ENCODE assay signal across 16 cellular contexts in the genomic region with DNA sequence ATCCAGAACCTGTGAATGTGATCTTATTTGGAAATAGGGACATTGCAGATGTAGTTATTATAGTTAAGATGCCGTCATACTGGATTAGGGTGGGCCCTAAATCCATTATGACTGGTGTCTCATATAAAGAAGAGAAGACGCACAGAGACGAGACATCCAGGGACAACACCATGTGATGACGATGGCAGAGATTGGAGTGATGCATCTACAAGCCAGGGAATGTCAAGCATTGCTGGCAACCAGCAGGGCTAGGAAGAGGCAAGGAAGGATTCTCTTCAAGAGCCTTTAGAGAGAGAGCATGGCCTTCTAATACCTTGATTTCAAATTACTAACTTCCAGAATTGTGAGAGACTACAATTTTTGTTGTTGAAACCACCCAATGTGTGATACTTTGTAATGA.
A peak's percentile ranks its signal among the peaks of the same experiment; 100 is the strongest.
DNase-seq lines count a peak whose midpoint lies in the region; ATAC-seq and TF ChIP-seq lines count a peak whose summit lies in the region.
"Had no signal": no experiment of that assay in that cellular context is flagged by ENCODE, and none has a peak within 500 bp of the region (broad histone marks: within the 10 kb centered on the region; RNA-seq: fewer than 3 reads in every experiment).

No MANE protein-coding gene starts in this region.

- peaks cover 14% of the 10 kb centered on the region; the same call in 1 of the 2 replicates for H3K9me2 ChIP-seq in GM23338 (ENCODE audit: insufficient read depth)

- H3K4me1 Mint-ChIP-seq in CD8-positive, alpha-beta T cell (ENCODE audit: low read depth): no peaks in the 10 kb centered on the region
- H3K4me1 Mint-ChIP-seq in GM23338: peaks cover 9% of the 10 kb centered on the region
- H3K4me1 Mint-ChIP-seq: B cell; CD4-positive, CD25-positive, alpha-beta regulatory T cell; CD8-positive, alpha-beta memory T cell had no signal

- H3K9me3 ChIP-seq in CD8-positive, alpha-beta T cell (ENCODE audit: low read length): no peaks in the 10 kb centered on the region
- no peaks in the 10 kb centered on the region for H3K9me3 ChIP-seq in gastrocnemius medialis
- H3K9me3 ChIP-seq: BLaER1 had no signal

- H3K36me3 ChIP-seq in CD8-positive, alpha-beta T cell (ENCODE audit: insufficient read depth, low read length): no peaks in the 10 kb centered on the region
- no peaks in the 10 kb centered on the region for H3K36me3 ChIP-seq in GM23338 (ENCODE audit: insufficient read depth)
- no peaks in the 10 kb centered on the region for H3K36me3 ChIP-seq in gastrocnemius medialis
- H3K36me3 ChIP-seq: BLaER1 had no signal

- CTCF ChIA-PET in CD8-positive, alpha-beta T cell (lab: Charles Lee): interaction anchor here (1.0 kb wide), 1 partner anchor 28 kb away, joined by 3 read pairs; no protein-coding TSS in a partner anchor

- POLR2A ChIA-PET in CD8-positive, alpha-beta T cell (lab: Charles Lee): interaction anchor here (0.9 kb wide), 1 partner anchor 15 kb away, joined by 3 read pairs; no protein-coding TSS in a partner anchor

- intact Hi-C loops in CD8-positive, alpha-beta T cell (cut with DNase I, micrococcal nuclease): no loop called here
- intact Hi-C loops in gastrocnemius medialis (cut with DNase I; ENCODE audit: low total_unique reads): no loop called here
- intact Hi-C loops in head of caudate nucleus (cut with DNase I): no loop called here

- no peak for ATAC-seq in CD8-positive, alpha-beta T cell
- ATAC-seq in GM23338 (no peak), gastrocnemius medialis (no peak), HG03565 (IDR thresholded peaks at IDR 0.05; ENCODE audit: unreplicated experiment) (no peak)

- no peaks in the 10 kb centered on the region for H3K27me3 Mint-ChIP-seq in CD8-positive, alpha-beta T cell (ENCODE audit: low read depth)
- H3K27me3 Mint-ChIP-seq in GM23338 (ENCODE audit: insufficient read depth, low read depth, poor library complexity): peaks cover 1% of the 10 kb centered on the region
- H3K27me3 Mint-ChIP-seq: B cell; CD4-positive, CD25-positive, alpha-beta regulatory T cell had no signal

- no peaks in the 10 kb centered on the region for H3K36me3 Mint-ChIP-seq in CD8-positive, alpha-beta T cell
- no peaks in the 10 kb centered on the region for H3K36me3 Mint-ChIP-seq in GM23338 (ENCODE audit: low read depth)
- H3K36me3 Mint-ChIP-seq: CD4-positive, CD25-positive, alpha-beta regulatory T cell had no signal

- no peaks in the 10 kb centered on the region for H3K27me3 ChIP-seq in CD8-positive, alpha-beta T cell (ENCODE audit: insufficient read depth, low read length)
- H3K27me3 ChIP-seq in GM23338 (ENCODE audit: insufficient read depth) (no peaks in the 10 kb centered on the region), gastrocnemius medialis (no peaks in the 10 kb centered on the region)
- H3K27me3 ChIP-seq: BLaER1 had no signal

- H3K4me1 ChIP-seq in CD8-positive, alpha-beta T cell (ENCODE audit: insufficient read depth, low read length): no peaks in the 10 kb centered on the region
- H3K4me1 ChIP-seq in GM23338 (ENCODE audit: insufficient read depth) (peaks cover 10% of the 10 kb centered on the region), gastrocnemius medialis (peaks cover 11 to 25% of the 10 kb centered on the region in 2 donors)
- H3K4me1 ChIP-seq: BLaER1 had no signal

- no peak for TF ChIP-seq POLR2A in gastrocnemius medialis (IDR thresholded peaks at IDR 0.05)

- H3K4me3 Mint-ChIP-seq in CD8-positive, alpha-beta T cell: no peak overlapping the region
- no peak overlapping the region for H3K4me3 Mint-ChIP-seq in GM23338
- H3K4me3 Mint-ChIP-seq: B cell; CD8-positive, alpha-beta memory T cell; H9 had no signal

- H4K20me1 ChIP-seq in GM23338 (replicated peaks; ENCODE audit: insufficient read depth): no peaks in the 10 kb centered on the region
- H4K20me1 ChIP-seq: BLaER1 had no signal

- no peak for DNase-seq in CD8-positive, alpha-beta T cell
- DNase-seq in GM23338 (ENCODE audit: low spot score): no peak
- no peak for DNase-seq in gastrocnemius medialis
- DNase-seq in head of caudate nucleus: no peak
- DNase-seq in UCSD-AML1 (lab: John Stamatoyannopoulos, UW; ENCODE audit: unreplicated experiment): no peak
- DNase-seq: CD4-positive, CD25-positive, alpha-beta regulatory T cell; CD8-positive, alpha-beta memory T cell; DMS 273 treated with DMSO at 0.1 percent for 48 hours; DMS79; GF-D8; GM23248; H9 had no signal

- H2AFZ ChIP-seq in GM23338: 0 out of 2 replicates have a peak overlapping the region, but pooled peaks have one; percentile 20
- H2AFZ ChIP-seq: GM23248 had no signal

- peak overlapping the region; percentile 3 for H3K27ac Mint-ChIP-seq in CD8-positive, alpha-beta T cell
- H3K27ac Mint-ChIP-seq in GM23338: peak overlapping the region; percentile 42; the same call in 1 of the 2 replicates
- H3K27ac Mint-ChIP-seq: B cell; CD4-positive, CD25-positive, alpha-beta regulatory T cell had no signal

- H3K27ac ChIP-seq in CD8-positive, alpha-beta T cell (ENCODE audit: low read depth, low read length): no peak overlapping the region
- H3K27ac ChIP-seq in GM23338 (ENCODE audit: low read depth) (no peak overlapping the region), gastrocnemius medialis (peak overlapping the region; percentile 45 to 76 (median 50))
- H3K27ac ChIP-seq: BLaER1, C4-2B, GM23248 had no signal

- H3F3A ChIP-seq in GM23338 (replicated peaks; ENCODE audit: low read depth): no peaks in the 10 kb centered on the region

- H3K79me2 ChIP-seq in GM23338 (replicated peaks; ENCODE audit: insufficient read depth): no peaks in the 10 kb centered on the region

- H3K4me2 ChIP-seq in GM23338: peak overlapping the region; percentile 41; the same call in 1 of the 2 replicates
- H3K4me2 ChIP-seq: BLaER1 had no signal

- no peaks in the 10 kb centered on the region for H3K9me3 Mint-ChIP-seq in CD8-positive, alpha-beta T cell
- H3K9me3 Mint-ChIP-seq in GM23338: no peaks in the 10 kb centered on the region
- H3K9me3 Mint-ChIP-seq: CD8-positive, alpha-beta memory T cell; H9 had no signal

- in situ Hi-C loops in gastrocnemius medialis (cut with MboI; ENCODE audit: low sequenced_read_pairs in 4 of 4): no loop called here

- no peak overlapping the region for H3K4me3 ChIP-seq in CD8-positive, alpha-beta T cell (ENCODE audit: low read depth, low read length)
- H3K4me3 ChIP-seq in GM23338 (no peak overlapping the region), gastrocnemius medialis (no peak overlapping the region)
- H3K4me3 ChIP-seq: BLaER1, GM23248 had no signal

- TF ChIP-seq CTCF in CD8-positive, alpha-beta T cell (IDR thresholded peaks at IDR 0.05): no peak
- TF ChIP-seq CTCF in GM23338 (conservative IDR thresholded peaks at IDR 0.05; ENCODE audit: low read depth in 2 of 2): no peak
- TF ChIP-seq CTCF in gastrocnemius medialis (IDR thresholded peaks at IDR 0.05 in 4 of 5, conservative IDR thresholded peaks at IDR 0.05 in 1 of 5): no peak

TF ChIP-seq in GM23338, 12 proteins besides CTCF, POLR2A, EP300 and RAD21 (continues in another document):
- TF ChIP-seq, protein P1, sequence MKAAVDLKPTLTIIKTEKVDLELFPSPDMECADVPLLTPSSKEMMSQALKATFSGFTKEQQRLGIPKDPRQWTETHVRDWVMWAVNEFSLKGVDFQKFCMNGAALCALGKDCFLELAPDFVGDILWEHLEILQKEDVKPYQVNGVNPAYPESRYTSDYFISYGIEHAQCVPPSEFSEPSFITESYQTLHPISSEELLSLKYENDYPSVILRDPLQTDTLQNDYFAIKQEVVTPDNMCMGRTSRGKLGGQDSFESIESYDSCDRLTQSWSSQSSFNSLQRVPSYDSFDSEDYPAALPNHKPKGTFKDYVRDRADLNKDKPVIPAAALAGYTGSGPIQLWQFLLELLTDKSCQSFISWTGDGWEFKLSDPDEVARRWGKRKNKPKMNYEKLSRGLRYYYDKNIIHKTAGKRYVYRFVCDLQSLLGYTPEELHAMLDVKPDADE (IDR thresholded peaks at IDR 0.05): no peak
- TF ChIP-seq NANOG (IDR thresholded peaks at IDR 0.05; ENCODE audit: borderline replicate concordance): no peak
- TF ChIP-seq EZH2 (IDR thresholded peaks at IDR 0.05; ENCODE audit: low read depth, unreplicated experiment): no peak
- no peak for TF ChIP-seq JUNB (IDR thresholded peaks at IDR 0.05; ENCODE audit: unreplicated experiment)

Comparison
In these comparisons a context has a peak if more than half of its experiments do, and no peak if none do; other contexts are left out.
1. H3K27ac ChIP-seq: peak in gastrocnemius medialis (4 of 4); none in CD8-positive, alpha-beta T cell (single experiment) and GM23338 (single experiment).